8 cellular contexts compared by ENCODE assay signal in the genomic region with DNA sequence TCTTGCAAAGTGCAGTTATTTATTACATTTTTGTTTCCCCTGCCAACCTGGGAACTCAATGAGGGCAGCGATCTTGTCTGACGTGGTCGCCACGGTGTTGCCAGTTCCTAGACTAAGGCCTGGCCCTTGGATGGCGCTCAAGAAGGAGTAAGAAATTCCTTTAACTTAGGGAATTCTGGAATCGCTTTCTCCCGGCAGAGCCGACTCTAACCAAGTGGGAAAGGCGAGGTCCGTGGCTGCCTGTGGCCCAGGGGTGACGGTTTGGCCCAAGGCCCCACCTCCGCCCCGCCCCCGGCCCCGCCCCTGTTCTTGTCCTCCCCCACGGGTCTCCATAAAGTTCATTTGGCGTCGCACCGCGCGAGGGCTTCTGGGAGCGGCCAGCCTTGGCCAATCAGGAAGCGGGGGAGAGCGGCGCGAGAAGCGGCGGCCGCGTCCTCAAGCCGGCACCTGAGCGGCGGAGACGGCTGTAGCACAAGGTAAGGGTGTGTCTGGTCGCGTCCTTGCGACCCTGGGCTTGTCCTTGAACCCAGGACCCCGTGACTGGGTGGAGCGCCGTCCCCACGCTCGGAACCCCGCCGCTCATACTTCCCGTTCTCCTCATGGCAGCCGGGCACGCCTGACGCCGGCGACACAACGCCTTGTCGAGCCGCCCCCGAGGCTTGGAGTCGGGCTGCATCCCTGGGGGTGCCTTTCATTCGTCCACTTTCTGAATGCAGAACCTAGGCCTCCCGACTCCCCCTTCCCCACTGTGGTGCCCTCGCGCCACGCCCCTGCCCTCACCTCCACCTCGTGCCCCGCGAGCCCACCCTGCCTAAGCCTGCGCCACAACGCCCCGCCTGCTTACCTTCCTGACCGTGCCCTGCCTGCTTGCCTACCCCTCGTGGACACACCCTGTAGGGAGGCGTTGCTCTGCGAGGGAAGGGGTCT. TPM values are rescaled to one million over a fixed set of nuclear protein-coding genes. Genes with fewer than 3 reads are reported as not detected.
DNase-seq lines count a peak whose midpoint lies in the region; ATAC-seq, FAIRE-seq and TF ChIP-seq lines count a peak whose summit lies in the region.

Gene NUP93 (plus strand): TSS at position 394 of the 927 bp plus-strand sequence. CDS start 18,119 bp downstream, outside the sequence.

- peak within 1 kb of the TSS; percentile 92 for H3K9ac ChIP-seq in keratinocyte (ENCODE audit: control insufficient read depth, extremely low read depth, insufficient read depth, low read length)

- no peaks in the 10 kb centered on the region for H3K27me3 ChIP-seq in keratinocyte (ENCODE audit: control insufficient read depth, extremely low read depth, insufficient read depth, low read length)

- peaks cover 0 to 6% of the 10 kb centered on the region in 2 experiments for H3K36me3 ChIP-seq in keratinocyte (ENCODE audit: control insufficient read depth in 2 of 2, extremely low read depth in 1 of 2, insufficient read depth in 2 of 2, low read length in 2 of 2)

- no peak for TF ChIP-seq CTCF in keratinocyte (optimal IDR thresholded peaks at IDR 0.05 in 1 of 3, IDR thresholded peaks at IDR 0.05 in 1 of 3, conservative IDR thresholded peaks at IDR 0.05 in 1 of 3; ENCODE audit: extremely low read depth in 1 of 3, insufficient read depth in 2 of 3, low read length in 3 of 3)

- no peak within 1 kb of the TSS for H3K27ac Mint-ChIP-seq in central memory CD8-positive, alpha-beta T cell (ENCODE audit: low read depth)

- H3K79me2 ChIP-seq in keratinocyte (ENCODE audit: control insufficient read depth, insufficient read depth, low read length): peaks cover 50% of the 10 kb centered on the region

- peak within 1 kb of the TSS; percentile 97 for H3K4me2 ChIP-seq in keratinocyte (ENCODE audit: control insufficient read depth, extremely low read depth, insufficient read depth, low read depth, low read length)

- FAIRE-seq in keratinocyte (lab: Jason Lieb, UNC): no peak

- DNase-seq in AG08396 (ENCODE audit: low spot score) (peak; percentile 96), NCI-H446 (lab: John Stamatoyannopoulos, UW) (peak; percentile 55 to 88), keratinocyte (ENCODE audit: low read depth, low spot score) (peak; percentile 69)
- peak; percentile 86 for DNase-seq in activated CD4-positive, CD25-positive, alpha-beta regulatory T cell treated with anti-CD3 and anti-CD28 coated beads, Interleukin-2, amount 50 U/mL, for 16 hours (ENCODE audit: low read depth, low spot score)
- DNase-seq in central memory CD8-positive, alpha-beta T cell (ENCODE audit: low spot score in 2 of 2): peak; percentile 74 to 79
- peak; percentile 73 to 88 (median 80) for DNase-seq in stimulated activated CD4-positive, alpha-beta T cell treated with anti-CD3 and anti-CD28 coated beads, Interleukin-12 subunit alpha, Interleukin-12 subunit beta, amount 100 ng/mL, for 48 hours (ENCODE audit: low read depth in 2 of 3, low spot score in 1 of 3)

- H3K27me3 Mint-ChIP-seq in central memory CD8-positive, alpha-beta T cell: no peaks in the 10 kb centered on the region

- H4K20me1 ChIP-seq in keratinocyte (ENCODE audit: control insufficient read depth, extremely low read depth, insufficient read depth, low read length): no peaks in the 10 kb centered on the region

- H2AFZ ChIP-seq in keratinocyte (ENCODE audit: control insufficient read depth, low read length): peak within 1 kb of the TSS; percentile 98

- peaks cover 39% of the 10 kb centered on the region for H3K4me1 ChIP-seq in keratinocyte (ENCODE audit: control insufficient read depth, extremely low read depth, insufficient read depth, low read length)

- peak within 1 kb of the TSS; percentile 79 for H3K27ac ChIP-seq in keratinocyte (ENCODE audit: control insufficient read depth, insufficient read depth, low read length)

- H3K36me3 Mint-ChIP-seq in central memory CD8-positive, alpha-beta T cell (ENCODE audit: insufficient read depth): no peaks in the 10 kb centered on the region

- H3K9me3 ChIP-seq in keratinocyte (ENCODE audit: control insufficient read depth, low read depth, low read length): no peaks in the 10 kb centered on the region

- ATAC-seq in GM19025 (IDR thresholded peaks at IDR 0.05; ENCODE audit: low read depth, unreplicated experiment) (peak; percentile 87), HG03342 (IDR thresholded peaks at IDR 0.05; ENCODE audit: unreplicated experiment) (peak; percentile 79)
- ATAC-seq in central memory CD8-positive, alpha-beta T cell (replicated peaks; ENCODE audit: extremely low read depth, poor library complexity, severe bottlenecking): peak; percentile 97

- peaks cover 12% of the 10 kb centered on the region for H3K4me1 Mint-ChIP-seq in central memory CD8-positive, alpha-beta T cell

- peak within 1 kb of the TSS; percentile 65 to 94 (median 77) for H3K4me3 ChIP-seq in keratinocyte (ENCODE audit: control insufficient read depth in 2 of 3, extremely low read depth in 1 of 3, insufficient read depth in 2 of 3, low read depth in 1 of 3, low read length in 3 of 3)

- H3K9me1 ChIP-seq in keratinocyte (ENCODE audit: control insufficient read depth, extremely low read depth, insufficient read depth, low read length): peaks cover 4% of the 10 kb centered on the region

- no peak within 1 kb of the TSS for H3K4me3 Mint-ChIP-seq in central memory CD8-positive, alpha-beta T cell

- dilution Hi-C loops in keratinocyte (cut with MboI; ENCODE audit: extremely low pct_ligation_motif_present, low sequenced_read_pairs): no loop called here

- H3K9me3 Mint-ChIP-seq in central memory CD8-positive, alpha-beta T cell: no peaks in the 10 kb centered on the region

RNA-seq across cellular contexts. Expression of gene NUP93, which starts in this region (rescaled TPM):
- polyA plus RNA-seq in keratinocyte: 59.2 to 79.7 TPM (median 74.1 TPM) in 3 replicates
- 33.3 TPM for polyA plus RNA-seq in keratinocyte (2011; ENCODE audit: low read depth)
- polyA plus RNA-seq in keratinocyte (2011; cell fraction: cytosol; rRNA removed): 60.2 and 65.3 TPM in 2 replicates
- polyA plus RNA-seq in keratinocyte (2011; cell fraction: nucleus; rRNA removed): 107 and 120 TPM in 2 replicates
- polyA plus RNA-seq in keratinocyte (2012; ENCODE audit: low replicate concordance): 45.0 and 83.5 TPM in 2 replicates
- polyA minus RNA-seq in keratinocyte: 103 to 147 TPM (median 104 TPM) in 3 replicates
- polyA minus RNA-seq in keratinocyte (2011; cell fraction: cytosol; rRNA and poly(A)+ RNA removed): 89.4 TPM
- polyA minus RNA-seq in keratinocyte (2011; cell fraction: nucleus; rRNA and poly(A)+ RNA removed): 41.3 and 74.2 TPM in 2 replicates

Comparison
In these comparisons a context has a peak if more than half of its experiments do, and no peak if none do; other contexts are left out.
1. Peak in every context shown above with its lines: DNase-seq, ATAC-seq, H3K4me3 ChIP-seq and H3K27ac ChIP-seq.